Comparison of ENCODE assay signal across 18 cellular contexts in genomic region chr11:18671246-18671645, GRCh38. TPM values are rescaled to one million over a fixed set of nuclear protein-coding genes. Genes with fewer than 3 reads are reported as not detected.
A peak's percentile ranks its signal among the peaks of the same experiment; 100 is the strongest.
DNase-seq lines count a peak whose midpoint lies in the region; ATAC-seq and TF ChIP-seq lines count a peak whose summit lies in the region.
"Had no signal": no experiment of that assay in that cellular context is flagged by ENCODE, and none has a peak within 500 bp of the region (broad histone marks: within the 10 kb centered on the region; RNA-seq: fewer than 3 reads in every experiment).

No MANE protein-coding gene starts in this region.

- CTCF ChIA-PET in activated CD8-positive, alpha-beta memory T cell treated with anti-CD3 and anti-CD28 coated beads, Interleukin-2, amount 10 ng/mL, durations not matched to agents 7 days and 5 days (lab: Charles Lee): interaction anchor here (1.6 to 2.4 kb wide), 2 partner anchors 18 to 93 kb away, joined by 4 read pairs; no protein-coding TSS in a partner anchor
- CTCF ChIA-PET in activated CD4-positive, alpha-beta memory T cell treated with anti-CD3 and anti-CD28 coated beads for 36 hours (lab: Charles Lee): interaction anchor here (2.0 kb wide), 1 partner anchor 50 kb away, joined by 12 read pairs; no protein-coding TSS in a partner anchor

- H3K27ac ChIP-seq in tibial artery: no peak overlapping the region
- H3K27ac ChIP-seq: vagina had no signal

- H3K27me3 ChIP-seq in tibial artery: peaks cover 0 to 4% of the 10 kb centered on the region in 2 donors
- H3K27me3 ChIP-seq: vagina had no signal

- no peak overlapping the region for H3K4me3 ChIP-seq in tibial artery
- H3K4me3 ChIP-seq: skin epidermis, vagina had no signal

- DNase-seq in activated CD8-positive, alpha-beta memory T cell treated with anti-CD3 and anti-CD28 coated beads, Interleukin-2, amount 50 U/mL, for 4 hours: peak; percentile 36
- no peak for DNase-seq in activated CD8-positive, alpha-beta memory T cell treated with anti-CD3 and anti-CD28 coated beads, Interleukin-2, amount 10 ng/mL, durations not matched to agents 7 days and 5 days
- DNase-seq in activated CD4-positive, alpha-beta memory T cell treated with anti-CD3 and anti-CD28 coated beads for 36 hours: peak; percentile 46
- peak; percentile 26 for DNase-seq in activated naive CD8-positive, alpha-beta T cell treated with anti-CD3 and anti-CD28 coated beads, Interleukin-2, amount 50 U/mL, for 24 hours
- DNase-seq in stimulated activated effector memory CD8-positive, alpha-beta T cell treated with anti-CD3 and anti-CD28 coated beads, Interleukin-12 subunit alpha, Interleukin-12 subunit beta, amount 100 ng/mL, for 72 hours (ENCODE audit: low spot score in 2 of 2): no peak
- no peak for DNase-seq in tibial artery
- no peak for DNase-seq in glutamatergic neuron
- no peak for DNase-seq in dermis blood vessel endothelial cell
- DNase-seq: cerebellar nuclear complex, endodermal cell, hippocampal formation, KG1, kidney, mammary epithelial cell, naive B cell, NCI-H69 had no signal

- no peak for TF ChIP-seq CTCF in tibial artery (IDR thresholded peaks at IDR 0.05)
- no peak for TF ChIP-seq CTCF in glutamatergic neuron (IDR thresholded peaks at IDR 0.05; ENCODE audit: partially characterized antibody, unreplicated experiment)

- no peak for ATAC-seq in activated CD8-positive, alpha-beta memory T cell treated with anti-CD3 and anti-CD28 coated beads, Interleukin-2, amount 10 ng/mL, durations not matched to agents 7 days and 5 days
- ATAC-seq in activated naive CD8-positive, alpha-beta T cell treated with anti-CD3 and anti-CD28 coated beads, Interleukin-2, amount 50 U/mL, for 24 hours: peak; percentile 20
- ATAC-seq in stimulated activated effector memory CD8-positive, alpha-beta T cell treated with anti-CD3 and anti-CD28 coated beads, Interleukin-12 subunit alpha, Interleukin-12 subunit beta, amount 100 ng/mL, for 72 hours: peak; percentile 44

- H3K4me3 Mint-ChIP-seq in activated CD8-positive, alpha-beta memory T cell treated with anti-CD3 and anti-CD28 coated beads, Interleukin-2, amount 10 ng/mL, durations not matched to agents 7 days and 5 days: no peak overlapping the region
- no peak overlapping the region for H3K4me3 Mint-ChIP-seq in activated CD4-positive, alpha-beta memory T cell treated with anti-CD3 and anti-CD28 coated beads for 36 hours
- peak overlapping the region; percentile 7 for H3K4me3 Mint-ChIP-seq in activated naive CD8-positive, alpha-beta T cell treated with anti-CD3 and anti-CD28 coated beads, Interleukin-2, amount 50 U/mL, for 24 hours
- no peak overlapping the region for H3K4me3 Mint-ChIP-seq in stimulated activated effector memory CD8-positive, alpha-beta T cell treated with anti-CD3 and anti-CD28 coated beads, Interleukin-12 subunit alpha, Interleukin-12 subunit beta, amount 100 ng/mL, for 72 hours
- no peak overlapping the region for H3K4me3 Mint-ChIP-seq in glutamatergic neuron (ENCODE audit: unreplicated experiment)
- H3K4me3 Mint-ChIP-seq: endodermal cell, naive B cell had no signal

- no peaks in the 10 kb centered on the region for H3K9me3 Mint-ChIP-seq in activated CD8-positive, alpha-beta memory T cell treated with anti-CD3 and anti-CD28 coated beads, Interleukin-2, amount 10 ng/mL, durations not matched to agents 7 days and 5 days (ENCODE audit: low read depth)
- H3K9me3 Mint-ChIP-seq in activated CD4-positive, alpha-beta memory T cell treated with anti-CD3 and anti-CD28 coated beads for 36 hours: no peaks in the 10 kb centered on the region
- H3K9me3 Mint-ChIP-seq in activated naive CD8-positive, alpha-beta T cell treated with anti-CD3 and anti-CD28 coated beads, Interleukin-2, amount 50 U/mL, for 24 hours: no peaks in the 10 kb centered on the region
- no peaks in the 10 kb centered on the region for H3K9me3 Mint-ChIP-seq in stimulated activated effector memory CD8-positive, alpha-beta T cell treated with anti-CD3 and anti-CD28 coated beads, Interleukin-12 subunit alpha, Interleukin-12 subunit beta, amount 100 ng/mL, for 72 hours
- no peaks in the 10 kb centered on the region for H3K9me3 Mint-ChIP-seq in glutamatergic neuron (ENCODE audit: unreplicated experiment)
- H3K9me3 Mint-ChIP-seq: endodermal cell, naive B cell had no signal

- H3K9me3 ChIP-seq in tibial artery: no peaks in the 10 kb centered on the region
- H3K9me3 ChIP-seq: vagina had no signal

- H3K4me1 Mint-ChIP-seq in activated CD8-positive, alpha-beta memory T cell treated with anti-CD3 and anti-CD28 coated beads, Interleukin-2, amount 10 ng/mL, durations not matched to agents 7 days and 5 days: peaks cover 38% of the 10 kb centered on the region
- peaks cover 45% of the 10 kb centered on the region for H3K4me1 Mint-ChIP-seq in activated CD4-positive, alpha-beta memory T cell treated with anti-CD3 and anti-CD28 coated beads for 36 hours (ENCODE audit: low read depth)
- H3K4me1 Mint-ChIP-seq in activated naive CD8-positive, alpha-beta T cell treated with anti-CD3 and anti-CD28 coated beads, Interleukin-2, amount 50 U/mL, for 24 hours: peaks cover 61% of the 10 kb centered on the region
- H3K4me1 Mint-ChIP-seq in stimulated activated effector memory CD8-positive, alpha-beta T cell treated with anti-CD3 and anti-CD28 coated beads, Interleukin-12 subunit alpha, Interleukin-12 subunit beta, amount 100 ng/mL, for 72 hours: peaks cover 40% of the 10 kb centered on the region
- peaks cover 6% of the 10 kb centered on the region for H3K4me1 Mint-ChIP-seq in glutamatergic neuron (ENCODE audit: low read depth, unreplicated experiment)

- H3K36me3 ChIP-seq in tibial artery: no peaks in the 10 kb centered on the region
- H3K36me3 ChIP-seq: vagina had no signal

- POLR2A ChIA-PET in activated CD4-positive, alpha-beta memory T cell treated with anti-CD3 and anti-CD28 coated beads for 36 hours (lab: Charles Lee): interaction anchor here (2.2 kb wide), 1 partner anchor 37 kb away, joined by 6 read pairs; the partner anchor contains the start of gene SPTY2D1

- no peaks in the 10 kb centered on the region for H3K36me3 Mint-ChIP-seq in activated CD8-positive, alpha-beta memory T cell treated with anti-CD3 and anti-CD28 coated beads, Interleukin-2, amount 10 ng/mL, durations not matched to agents 7 days and 5 days
- H3K36me3 Mint-ChIP-seq in activated CD4-positive, alpha-beta memory T cell treated with anti-CD3 and anti-CD28 coated beads for 36 hours: no peaks in the 10 kb centered on the region
- no peaks in the 10 kb centered on the region for H3K36me3 Mint-ChIP-seq in activated naive CD8-positive, alpha-beta T cell treated with anti-CD3 and anti-CD28 coated beads, Interleukin-2, amount 50 U/mL, for 24 hours (ENCODE audit: low read depth)
- no peaks in the 10 kb centered on the region for H3K36me3 Mint-ChIP-seq in stimulated activated effector memory CD8-positive, alpha-beta T cell treated with anti-CD3 and anti-CD28 coated beads, Interleukin-12 subunit alpha, Interleukin-12 subunit beta, amount 100 ng/mL, for 72 hours
- H3K36me3 Mint-ChIP-seq in glutamatergic neuron (ENCODE audit: unreplicated experiment): no peaks in the 10 kb centered on the region
- H3K36me3 Mint-ChIP-seq: naive B cell had no signal

- H3K27me3 Mint-ChIP-seq in activated CD8-positive, alpha-beta memory T cell treated with anti-CD3 and anti-CD28 coated beads, Interleukin-2, amount 10 ng/mL, durations not matched to agents 7 days and 5 days: no peaks in the 10 kb centered on the region
- no peaks in the 10 kb centered on the region for H3K27me3 Mint-ChIP-seq in activated CD4-positive, alpha-beta memory T cell treated with anti-CD3 and anti-CD28 coated beads for 36 hours
- H3K27me3 Mint-ChIP-seq in activated naive CD8-positive, alpha-beta T cell treated with anti-CD3 and anti-CD28 coated beads, Interleukin-2, amount 50 U/mL, for 24 hours: no peaks in the 10 kb centered on the region
- H3K27me3 Mint-ChIP-seq in glutamatergic neuron (ENCODE audit: unreplicated experiment): peaks cover 2% of the 10 kb centered on the region

- H3K4me1 ChIP-seq in tibial artery: no peaks in the 10 kb centered on the region
- H3K4me1 ChIP-seq: vagina had no signal

- intact Hi-C loops in activated CD4-positive, alpha-beta memory T cell treated with anti-CD3 and anti-CD28 coated beads for 36 hours (cut with micrococcal nuclease): loop anchor here (5.0 kb wide), 1 partner anchor 51 kb away; no protein-coding TSS in a partner anchor
- intact Hi-C loops in tibial artery (cut with DNase I; ENCODE audit: low total_unique reads): no loop called here

- H3K27ac Mint-ChIP-seq in activated CD8-positive, alpha-beta memory T cell treated with anti-CD3 and anti-CD28 coated beads, Interleukin-2, amount 10 ng/mL, durations not matched to agents 7 days and 5 days: no peak overlapping the region
- H3K27ac Mint-ChIP-seq in activated CD4-positive, alpha-beta memory T cell treated with anti-CD3 and anti-CD28 coated beads for 36 hours: peak overlapping the region; percentile 14
- peak overlapping the region; percentile 51 for H3K27ac Mint-ChIP-seq in activated naive CD8-positive, alpha-beta T cell treated with anti-CD3 and anti-CD28 coated beads, Interleukin-2, amount 50 U/mL, for 24 hours
- H3K27ac Mint-ChIP-seq in stimulated activated effector memory CD8-positive, alpha-beta T cell treated with anti-CD3 and anti-CD28 coated beads, Interleukin-12 subunit alpha, Interleukin-12 subunit beta, amount 100 ng/mL, for 72 hours: peak overlapping the region; percentile 63
- no peak overlapping the region for H3K27ac Mint-ChIP-seq in glutamatergic neuron (ENCODE audit: unreplicated experiment)
- H3K27ac Mint-ChIP-seq: endodermal cell had no signal

RNA-seq across cellular contexts. Expression of gene TMEM86A, which starts 27.3 kb away (rescaled TPM):
- total RNA-seq in activated CD8-positive, alpha-beta memory T cell treated with anti-CD3 and anti-CD28 coated beads, Interleukin-2, amount 10 ng/mL, durations not matched to agents 7 days and 5 days: under 1 TPM; 0.93 to 0.98 TPM
- total RNA-seq in activated CD4-positive, alpha-beta memory T cell treated with anti-CD3 and anti-CD28 coated beads for 36 hours: under 1 TPM; 0.50 to 0.65 TPM
- total RNA-seq in glutamatergic neuron (ENCODE audit: unreplicated experiment): 5.4 TPM
- total RNA-seq in dermis blood vessel endothelial cell: 2.7 and 4.3 TPM in 2 replicates

RNA-seq across cellular contexts. Expression of gene SPTY2D1, which starts 37.1 kb away (rescaled TPM):
- total RNA-seq in activated CD8-positive, alpha-beta memory T cell treated with anti-CD3 and anti-CD28 coated beads, Interleukin-2, amount 10 ng/mL, durations not matched to agents 7 days and 5 days: 10 to 100 TPM; 23.8 to 34.7 TPM
- 10 to 100 TPM; 18.7 to 23.4 TPM for total RNA-seq in activated CD4-positive, alpha-beta memory T cell treated with anti-CD3 and anti-CD28 coated beads for 36 hours
- total RNA-seq in glutamatergic neuron (ENCODE audit: unreplicated experiment) (10.9 TPM), dermis blood vessel endothelial cell (14.1 and 19.3 TPM in 2 replicates)

RNA-seq across cellular contexts. Expression of gene IGSF22, which starts 54.7 kb away (rescaled TPM):
- under 1 TPM; 0.35 to 0.64 TPM for total RNA-seq in activated CD8-positive, alpha-beta memory T cell treated with anti-CD3 and anti-CD28 coated beads, Interleukin-2, amount 10 ng/mL, durations not matched to agents 7 days and 5 days
- under 1 TPM; 0.85 to 1.00 TPM for total RNA-seq in activated CD4-positive, alpha-beta memory T cell treated with anti-CD3 and anti-CD28 coated beads for 36 hours
- total RNA-seq in glutamatergic neuron (ENCODE audit: unreplicated experiment) (1.1 TPM), dermis blood vessel endothelial cell (0.19 TPM in 1 of 2 replicates, not detected in the other)
- total RNA-seq: vagina had no signal

Comparison
In these comparisons a context has a peak if more than half of its experiments do, and no peak if none do; other contexts are left out.
1. DNase-seq: peak in activated CD8-positive, alpha-beta memory T cell treated with anti-CD3 and anti-CD28 coated beads, Interleukin-2, amount 50 U/mL, for 4 hours (single experiment), activated CD4-positive, alpha-beta memory T cell treated with anti-CD3 and anti-CD28 coated beads for 36 hours (single experiment) and activated naive CD8-positive, alpha-beta T cell treated with anti-CD3 and anti-CD28 coated beads, Interleukin-2, amount 50 U/mL, for 24 hours (single experiment); none in activated CD8-positive, alpha-beta memory T cell treated with anti-CD3 and anti-CD28 coated beads, Interleukin-2, amount 10 ng/mL, durations not matched to agents 7 days and 5 days (single experiment), stimulated activated effector memory CD8-positive, alpha-beta T cell treated with anti-CD3 and anti-CD28 coated beads, Interleukin-12 subunit alpha, Interleukin-12 subunit beta, amount 100 ng/mL, for 72 hours (0 of 2), tibial artery (0 of 2), glutamatergic neuron (single experiment) and dermis blood vessel endothelial cell (single experiment).
2. H3K27ac Mint-ChIP-seq: peak in activated CD4-positive, alpha-beta memory T cell treated with anti-CD3 and anti-CD28 coated beads for 36 hours (single experiment), activated naive CD8-positive, alpha-beta T cell treated with anti-CD3 and anti-CD28 coated beads, Interleukin-2, amount 50 U/mL, for 24 hours (single experiment) and stimulated activated effector memory CD8-positive, alpha-beta T cell treated with anti-CD3 and anti-CD28 coated beads, Interleukin-12 subunit alpha, Interleukin-12 subunit beta, amount 100 ng/mL, for 72 hours (single experiment); none in activated CD8-positive, alpha-beta memory T cell treated with anti-CD3 and anti-CD28 coated beads, Interleukin-2, amount 10 ng/mL, durations not matched to agents 7 days and 5 days (single experiment) and glutamatergic neuron (single experiment).